8 cellular contexts compared by ENCODE assay signal in the genomic region with DNA sequence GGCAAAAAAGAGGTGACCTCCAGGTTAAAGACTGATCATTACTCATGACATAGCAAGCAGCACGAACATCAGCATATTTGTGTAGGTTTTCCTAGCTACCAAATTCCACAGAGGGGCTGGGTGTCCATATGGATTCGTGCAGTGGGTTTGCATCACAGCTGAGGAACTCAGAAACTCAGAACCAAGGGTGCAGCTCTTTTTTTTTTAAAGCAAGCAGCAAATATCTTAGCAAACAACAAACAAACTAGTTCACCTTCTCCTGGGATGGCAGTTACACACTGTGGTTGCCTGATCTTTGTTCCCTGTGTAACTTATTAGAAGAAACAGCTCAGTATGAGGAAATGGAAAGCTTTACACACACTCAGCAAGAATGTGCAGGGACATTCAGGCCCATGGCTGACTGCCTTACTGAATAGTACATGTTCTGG. TPM values are rescaled to one million over a fixed set of nuclear protein-coding genes. Genes with fewer than 3 reads are reported as not detected.
DNase-seq lines count a peak whose midpoint lies in the region; ATAC-seq and TF ChIP-seq lines count a peak whose summit lies in the region.

No MANE protein-coding gene starts in this region.

- intact Hi-C loops in right lobe of liver (cut with DNase I), result no loop called here

- peaks cover 0 to 43% (median 12%) of the 10 kb centered on the region in 4 donors for H3K4me1 ChIP-seq in right lobe of liver

- 6% methylated on average over 2 of the region's 2 CpGs for WGBS in right lobe of liver (ENCODE audit: insufficient coverage, low coverage, low lambda C conversion rate, missing lambda C conversion rate)

- no peaks in the 10 kb centered on the region for H3K27me3 ChIP-seq in right lobe of liver
- no peaks in the 10 kb centered on the region for H3K27me3 ChIP-seq in WERI-Rb-1 (ENCODE audit: insufficient read depth, low read depth, severe bottlenecking)

- H3K9me3 ChIP-seq in right lobe of liver, result no peaks in the 10 kb centered on the region
- no peaks in the 10 kb centered on the region for H3K9me3 ChIP-seq in WERI-Rb-1 (ENCODE audit: severe bottlenecking)

- in situ Hi-C loops in GM13976 (cut with MboI; ENCODE audit: low sequenced_read_pairs, unreplicated experiment), result no loop called here

- DNase-seq in AG08395 (ENCODE audit: low spot score) (peak; percentile 57), HT1080 (ENCODE audit: low read depth) (peak; percentile 52), astrocyte of the hippocampus (ENCODE audit: low read depth, low spot score) (peak; percentile 85), right lobe of liver (peak in 2 of 3 donors; percentile 23 to 62), GM13976 (ENCODE audit: low spot score) (no peak), WERI-Rb-1 (no peak), Ammon's horn (ENCODE audit: low spot score) (no peak)

- peak overlapping the region; percentile 44 to 83 (median 72) for H3K27ac ChIP-seq in right lobe of liver
- no peak overlapping the region for H3K27ac ChIP-seq in WERI-Rb-1

- H3K36me3 ChIP-seq in right lobe of liver (no peaks in the 10 kb centered on the region), WERI-Rb-1 (no peaks in the 10 kb centered on the region)

- ATAC-seq in right lobe of liver, result peak; percentile 64 to 67 (median 65)
- no peak for ATAC-seq in HG03280 (IDR thresholded peaks at IDR 0.05; ENCODE audit: unreplicated experiment)

- peak; percentile 39 for TF ChIP-seq POLR2A in right lobe of liver (IDR thresholded peaks at IDR 0.05)

- no peak overlapping the region for H3K4me3 ChIP-seq in right lobe of liver
- no peak overlapping the region for H3K4me3 ChIP-seq in WERI-Rb-1 (ENCODE audit: low read depth, low read length)

- no peak for TF ChIP-seq CTCF in right lobe of liver (IDR thresholded peaks at IDR 0.05)
- no peak for TF ChIP-seq CTCF in GM13976 (IDR thresholded peaks at IDR 0.05; ENCODE audit: borderline replicate concordance, control extremely low read depth, extremely low read depth, insufficient read depth, missing control alignments)
- no peak for TF ChIP-seq CTCF in WERI-Rb-1 (IDR thresholded peaks at IDR 0.05; ENCODE audit: low read depth, low read length)

RNA-seq across cellular contexts. Expression of a gene that starts 4.1 kb away (rescaled TPM):
- total RNA-seq in HT1080 (2014; rRNA removed; shearing (Covaris generic)), result 36.2 and 43.4 TPM in 2 replicates
- 41.7 and 44.5 TPM in 2 replicates for polyA plus RNA-seq in HT1080 (2015; cell fraction: cytosol; rRNA removed)
- polyA plus RNA-seq in HT1080 (2015; cell fraction: nucleus; rRNA removed), result 26.1 and 27.5 TPM in 2 replicates
- 10 to 100 TPM; 20.3 to 32.7 (median 27.5) TPM for total RNA-seq in right lobe of liver

Comparison
In these comparisons a context has a peak if more than half of its experiments do, and no peak if none do; other contexts are left out.
1. DNase-seq: peak in AG08395 (single experiment), HT1080 (single experiment), astrocyte of the hippocampus (single experiment) and right lobe of liver (2 of 3); none in GM13976 (single experiment), WERI-Rb-1 (single experiment) and Ammon's horn (single experiment).